In the genomic region with DNA sequence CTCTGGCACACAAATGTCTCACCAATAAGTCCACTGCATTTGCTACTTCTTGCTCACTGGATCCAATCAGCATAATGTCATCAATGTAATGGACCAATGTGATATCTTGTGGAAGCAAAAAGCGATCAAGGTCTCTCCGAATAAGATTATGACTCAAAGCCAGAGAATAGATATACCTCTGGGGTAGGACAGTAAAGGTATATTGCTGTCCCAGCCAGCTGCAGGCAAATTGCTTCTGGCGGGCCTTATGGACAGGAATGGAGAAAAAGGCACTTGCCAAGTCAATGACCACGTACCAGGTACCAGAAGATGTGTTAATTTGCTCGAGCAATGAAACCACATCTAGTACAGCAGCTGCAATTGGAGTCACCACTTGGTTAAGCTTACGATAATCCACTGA, we compare ENCODE assay signal across 8 cellular contexts. TPM values are rescaled to one million over a fixed set of nuclear protein-coding genes. Genes with fewer than 3 reads are reported as not detected.
"Had no signal": no experiment of that assay in that cellular context is flagged by ENCODE, and none has a peak within 500 bp of the region (broad histone marks: within the 10 kb centered on the region; RNA-seq: fewer than 3 reads in every experiment).

No MANE protein-coding gene starts in this region.

RNA-seq across cellular contexts. Expression of gene SMKR1, which starts 54.9 kb away (rescaled TPM):
- total RNA-seq: stomach, subcutaneous adipose tissue, suprapubic skin, thoracic aorta, transverse colon, upper lobe of right lung, urinary bladder, vagina had no signal
